Comparison of ENCODE assay signal across 24 cellular contexts in genomic region chr5:19369048-19369447, GRCh38.
"Had no signal": no experiment of that assay in that cellular context is flagged by ENCODE, and none has a peak within 500 bp of the region (broad histone marks: within the 10 kb centered on the region; RNA-seq: fewer than 3 reads in every experiment).

No MANE protein-coding gene starts in this region.

- H3K27me3 Mint-ChIP-seq: activated B cell treated with CpG ODN at 0.5 μM for 24 hours; activated CD4-positive, alpha-beta T cell treated with anti-CD3 and anti-CD28 coated beads, Interleukin-2, amount 10 ng/mL, durations not matched to agents 24 days and 14 days; activated CD8-positive, alpha-beta memory T cell treated with anti-CD3 and anti-CD28 coated beads, Interleukin-2, amount 10 ng/mL, durations not matched to agents 7 days and 5 days; activated naive CD8-positive, alpha-beta T cell treated with anti-CD3 and anti-CD28 coated beads for 36 hours had no signal

- H3K36me3 ChIP-seq: brain microvascular endothelial cell, cardiac muscle cell, SJCRH30 had no signal

- H3K4me1 ChIP-seq: SJCRH30 had no signal

- H3K9me3 Mint-ChIP-seq: activated B cell treated with CpG ODN at 0.5 μM for 24 hours; activated CD4-positive, alpha-beta T cell treated with anti-CD3 and anti-CD28 coated beads, Interleukin-2, amount 10 ng/mL, durations not matched to agents 24 days and 14 days had no signal

- H3K4me3 ChIP-seq: cardiac muscle cell, SJCRH30 had no signal

- H3K27ac Mint-ChIP-seq: activated B cell treated with CpG ODN at 0.5 μM for 24 hours; activated CD4-positive, alpha-beta T cell treated with anti-CD3 and anti-CD28 coated beads, Interleukin-2, amount 10 ng/mL, durations not matched to agents 24 days and 14 days; activated CD8-positive, alpha-beta memory T cell treated with anti-CD3 and anti-CD28 coated beads, Interleukin-2, amount 10 ng/mL, durations not matched to agents 7 days and 5 days; activated naive CD8-positive, alpha-beta T cell treated with anti-CD3 and anti-CD28 coated beads for 36 hours; T-helper 1 cell treated with Interleukin-12 subunit alpha and Interleukin-12 subunit beta and Interleukin-4 antibody, amounts not matched to agents 30 μg/mL and 1 μg/mL, for 36 hours had no signal

- H3K27me3 ChIP-seq: brain microvascular endothelial cell, cardiac muscle cell, SJCRH30 had no signal

- H3K4me3 Mint-ChIP-seq: activated B cell treated with CpG ODN at 0.5 μM for 24 hours; activated CD4-positive, alpha-beta T cell treated with anti-CD3 and anti-CD28 coated beads, Interleukin-2, amount 10 ng/mL, durations not matched to agents 24 days and 14 days; activated CD8-positive, alpha-beta memory T cell treated with anti-CD3 and anti-CD28 coated beads, Interleukin-2, amount 10 ng/mL, durations not matched to agents 7 days and 5 days; activated naive CD8-positive, alpha-beta T cell treated with anti-CD3 and anti-CD28 coated beads for 36 hours; activated T-cell treated with anti-CD3 and anti-CD28 coated beads, Interleukin-2, amount 50 U/mL, for 4 hours; T-helper 1 cell treated with Interleukin-12 subunit alpha and Interleukin-12 subunit beta and Interleukin-4 antibody, amounts not matched to agents 30 μg/mL and 1 μg/mL, for 36 hours had no signal

- H3K36me3 Mint-ChIP-seq: activated CD8-positive, alpha-beta memory T cell treated with anti-CD3 and anti-CD28 coated beads, Interleukin-2, amount 10 ng/mL, durations not matched to agents 7 days and 5 days; activated naive CD8-positive, alpha-beta T cell treated with anti-CD3 and anti-CD28 coated beads for 36 hours had no signal

- H3K4me2 ChIP-seq: SK-N-SH had no signal

- H3K9me2 ChIP-seq: SK-N-SH had no signal

- H3K27ac ChIP-seq: brain microvascular endothelial cell, cardiac muscle cell, RWPE1, SJCRH30 had no signal

- H3K9ac ChIP-seq: SK-N-SH had no signal

- H3K9me3 ChIP-seq: SJCRH30, SK-N-SH had no signal

- DNase-seq: activated B cell treated with CpG ODN at 0.5 μM for 24 hours; activated CD4-positive, alpha-beta T cell treated with anti-CD3 and anti-CD28 coated beads for 1 hour; activated CD4-positive, alpha-beta T cell treated with anti-CD3 and anti-CD28 coated beads, Interleukin-2, amount 10 ng/mL, durations not matched to agents 24 days and 14 days; activated CD4-positive, alpha-beta T cell treated with anti-CD3 and anti-CD28 coated beads, Interleukin-2, amount 50 U/mL, for 48 hours; activated CD8-positive, alpha-beta memory T cell treated with anti-CD3 and anti-CD28 coated beads, Interleukin-2, amount 10 ng/mL, durations not matched to agents 7 days and 5 days; activated effector memory CD4-positive, alpha-beta T cell treated with anti-CD3 and anti-CD28 coated beads, Interleukin-2, amount 50 U/mL, for 16 hours; activated naive CD4-positive, alpha-beta T cell treated with Interleukin-2 at 50 U/mL for 16 hours; activated naive CD8-positive, alpha-beta T cell treated with anti-CD3 and anti-CD28 coated beads for 36 hours; activated T-cell treated with anti-CD3 and anti-CD28 coated beads, Interleukin-2, amount 50 U/mL, for 4 hours; brain microvascular endothelial cell; KG1; NCI-H1092; NCI-H1417; NCI-H2029; NCI-H2107; NCI-H510A treated with DMSO at 0.1 percent for 48 hours; NCI-H774; OCI-M1; Right ventricle myocardium superior; SJCRH30; SK-N-SH had no signal

- H3K4me1 Mint-ChIP-seq: activated B cell treated with CpG ODN at 0.5 μM for 24 hours; activated CD4-positive, alpha-beta T cell treated with anti-CD3 and anti-CD28 coated beads, Interleukin-2, amount 10 ng/mL, durations not matched to agents 24 days and 14 days; activated CD8-positive, alpha-beta memory T cell treated with anti-CD3 and anti-CD28 coated beads, Interleukin-2, amount 10 ng/mL, durations not matched to agents 7 days and 5 days; activated naive CD8-positive, alpha-beta T cell treated with anti-CD3 and anti-CD28 coated beads for 36 hours had no signal
